ENCODE assay signal across 1 cellular context in genomic region chr13:113743366-113744195, GRCh38.
TF ChIP-seq lines count a peak whose summit lies in the region.

No MANE protein-coding gene starts in this region.

TF ChIP-seq in HEK293, 187 proteins besides CTCF, POLR2A, EP300 and RAD21:
- no peak for TF ChIP-seq ZNF280C (tag by site-specific recombination; IDR thresholded peaks at IDR 0.05)
- peak; percentile 57 for TF ChIP-seq ZFHX2 (tag by site-specific recombination; conservative IDR thresholded peaks at IDR 0.05)
- no peak for TF ChIP-seq ZNF114 (tag by site-specific recombination; IDR thresholded peaks at IDR 0.05)
- TF ChIP-seq ZEB2 (tag by site-specific recombination; IDR thresholded peaks at IDR 0.05) = no peak
- no peak for TF ChIP-seq KLF8 (tag by site-specific recombination; IDR thresholded peaks at IDR 0.05)
- no peak for TF ChIP-seq ZNF629 (tag by site-specific recombination; IDR thresholded peaks at IDR 0.05)
- TF ChIP-seq EGR2 (tag by site-specific recombination; IDR thresholded peaks at IDR 0.05; ENCODE audit: low read depth) = peak; percentile 23; the same call in 1 of the 2 replicates
